In genomic region chr1:76835203-76835602, GRCh38 we compare ENCODE assay signal across 25 cellular contexts. TPM values are rescaled to one million over a fixed set of nuclear protein-coding genes. Genes with fewer than 3 reads are reported as not detected.
DNase-seq lines count a peak whose midpoint lies in the region; ATAC-seq lines count a peak whose summit lies in the region.
"Had no signal": no experiment of that assay in that cellular context is flagged by ENCODE, and none has a peak within 500 bp of the region (broad histone marks: within the 10 kb centered on the region; RNA-seq: fewer than 3 reads in every experiment).

No MANE protein-coding gene starts in this region.

- no peak for ATAC-seq in HG02763 (IDR thresholded peaks at IDR 0.05; ENCODE audit: unreplicated experiment)
- ATAC-seq: activated naive CD4-positive, alpha-beta T cell treated with anti-CD3 and anti-CD28 coated beads, Interleukin-2, amount 50 U/mL, for 72 hours; gastroesophageal sphincter; lower lobe of right lung had no signal

- DNase-seq in A172 (ENCODE audit: low spot score) (peak; percentile 27), HS-27A (ENCODE audit: low read depth) (peak; percentile 23), astrocyte of the hippocampus (ENCODE audit: low read depth, low spot score) (peak; percentile 86), iris pigment epithelial cell (ENCODE audit: low read depth) (peak; percentile 78), SW 1271 (lab: John Stamatoyannopoulos, UW) (no peak), SHP77 (lab: John Stamatoyannopoulos, UW) (no peak), medulla oblongata (ENCODE audit: extremely low spot score) (no peak)
- DNase-seq: 8988T; activated B cell treated with CpG ODN at 0.5 μM for 24 hours; BE2C; DMS153; effector memory CD4-positive, alpha-beta T cell; GOT3; islet precursor cell; lower lobe of right lung; NCI-H1105; NCI-H1930; NCI-H226; NCI-H748 treated with DMSO at 0.1 percent for 48 hours; small intestine; stimulated activated CD4-positive, alpha-beta T cell treated with anti-CD3 and anti-CD28 coated beads, Interleukin-1b, Interleukin-23, amount 100 ng/mL, for 48 hours; trophoblast cell had no signal

RNA-seq across cellular contexts. Expression of gene ST6GALNAC5, which starts 32.1 kb away (rescaled TPM):
- total RNA-seq in A172 (2014; rRNA removed; shearing (Covaris generic)) = 0.60 and 1.2 TPM in 2 replicates
- total RNA-seq: activated B cell treated with CpG ODN at 0.5 μM for 24 hours; activated naive CD4-positive, alpha-beta T cell treated with anti-CD3 and anti-CD28 coated beads, Interleukin-2, amount 50 U/mL, for 72 hours had no signal

Comparison
In these comparisons a context has a peak if more than half of its experiments do, and no peak if none do; other contexts are left out.
1. DNase-seq: peak in A172 (single experiment), HS-27A (single experiment), astrocyte of the hippocampus (single experiment) and iris pigment epithelial cell (single experiment); none in SW 1271 (0 of 2), SHP77 (0 of 2) and medulla oblongata (single experiment).